Comparison of ENCODE assay signal across 33 cellular contexts in genomic region chr5:81488862-81489261, GRCh38.
"Had no signal": no experiment of that assay in that cellular context is flagged by ENCODE, and none has a peak within 500 bp of the region (broad histone marks: within the 10 kb centered on the region; RNA-seq: fewer than 3 reads in every experiment).

No MANE protein-coding gene starts in this region.

- H3K36me3 ChIP-seq: adrenal gland, ascending aorta, brain microvascular endothelial cell, breast epithelium, cardiac muscle cell had no signal

- ATAC-seq: activated naive CD4-positive, alpha-beta T cell treated with anti-CD3 and anti-CD28 coated beads, Interleukin-2, amount 50 U/mL, for 72 hours; activated naive CD8-positive, alpha-beta T cell treated with anti-CD3 and anti-CD28 coated beads, Interleukin-2, amount 50 U/mL, for 24 hours; activated T-cell treated with anti-CD3 and anti-CD28 coated beads, Interleukin-2, amount 50 U/mL, for 4 hours; activated T-cell treated with anti-CD3 and anti-CD28 coated beads, Interleukin-2, amount 50 U/mL, for 72 hours; activated T-helper 17 cell treated with anti-CD3 and anti-CD28 coated beads, Interleukin-2, amount 50 U/mL, for 72 hours; body of pancreas had no signal

- H3K4me1 ChIP-seq: adrenal gland, ascending aorta, body of pancreas, breast epithelium had no signal

- DNase-seq: activated effector memory CD4-positive, alpha-beta T cell treated with anti-CD3 and anti-CD28 coated beads, Interleukin-2, amount 50 U/mL, for 16 hours; activated effector memory CD4-positive, alpha-beta T cell treated with Interleukin-2 at 50 U/mL for 16 hours; activated gamma-delta T cell; activated gamma-delta T cell treated with Interleukin-2 at 50 U/mL for 16 hours; activated naive CD4-positive, alpha-beta T cell; activated naive CD4-positive, alpha-beta T cell treated with anti-CD3 and anti-CD28 coated beads for 36 hours; activated naive CD4-positive, alpha-beta T cell treated with anti-CD3 and anti-CD28 coated beads, Interleukin-2, amount 10 ng/mL, durations not matched to agents 7 days and 5 days; activated naive CD4-positive, alpha-beta T cell treated with anti-CD3 and anti-CD28 coated beads, Interleukin-2, amount 50 U/mL, for 16 hours; activated naive CD4-positive, alpha-beta T cell treated with Interleukin-2 at 50 U/mL for 16 hours; activated naive CD8-positive, alpha-beta T cell treated with anti-CD3 and anti-CD28 coated beads for 36 hours; activated naive CD8-positive, alpha-beta T cell treated with anti-CD3 and anti-CD28 coated beads, Interleukin-2, amount 10 ng/mL, durations not matched to agents 7 days and 5 days; activated naive CD8-positive, alpha-beta T cell treated with anti-CD3 and anti-CD28 coated beads, Interleukin-2, amount 50 U/mL, for 24 hours; activated T-cell treated with anti-CD3 and anti-CD28 coated beads, Interleukin-2, amount 50 U/mL, for 24 hours; activated T-cell treated with anti-CD3 and anti-CD28 coated beads, Interleukin-2, amount 50 U/mL, for 4 hours; activated T-cell treated with anti-CD3 and anti-CD28 coated beads, Interleukin-2, amount 50 U/mL, for 48 hours; activated T-cell treated with anti-CD3 and anti-CD28 coated beads, Interleukin-2, amount 50 U/mL, for 72 hours; adrenal gland; amniotic stem cell; amygdala; anterior cingulate cortex; aorta; body of pancreas; brain microvascular endothelial cell; caudate nucleus; central memory CD4-positive, alpha-beta T cell; cerebellar nuclear complex had no signal

- H3K9me3 ChIP-seq: adrenal gland, ascending aorta, body of pancreas, breast epithelium had no signal

- H3K27ac ChIP-seq: adrenal gland, ascending aorta, body of pancreas, brain microvascular endothelial cell, breast epithelium, cardiac muscle cell had no signal

- H3K4me3 ChIP-seq: adrenal gland, ascending aorta, body of pancreas, breast epithelium, cardiac muscle cell had no signal

- FAIRE-seq: astrocyte, bronchial epithelial cell had no signal

- H3K27me3 ChIP-seq: adrenal gland, ascending aorta, body of pancreas, brain microvascular endothelial cell, breast epithelium, cardiac muscle cell had no signal
